In genomic region chr22:43885319-43885671, GRCh38 we compare ENCODE assay signal across 24 cellular contexts. TPM values are rescaled to one million over a fixed set of nuclear protein-coding genes. Genes with fewer than 3 reads are reported as not detected.
DNase-seq lines count a peak whose midpoint lies in the region; ATAC-seq and TF ChIP-seq lines count a peak whose summit lies in the region.
"Had no signal": no experiment of that assay in that cellular context is flagged by ENCODE, and none has a peak within 500 bp of the region (broad histone marks: within the 10 kb centered on the region; RNA-seq: fewer than 3 reads in every experiment).

No MANE protein-coding gene starts in this region.

- no peak overlapping the region for H3K27ac Mint-ChIP-seq in stimulated activated memory B cell treated with anti-CD40 and anti-IgM and Interleukin-4, amounts not matched to agents 10 μg/mL and 1 μg/mL and 100 μg/mL, for 72 hours
- H3K27ac Mint-ChIP-seq: activated B cell treated with CpG ODN at 0.5 μM for 24 hours; activated CD4-positive, alpha-beta T cell treated with anti-CD3 and anti-CD28 coated beads, Interleukin-2, amount 10 ng/mL, durations not matched to agents 7 days and 5 days; CD4-positive, alpha-beta memory T cell had no signal

- no peaks in the 10 kb centered on the region for H4K20me1 ChIP-seq in PC-9 (ENCODE audit: insufficient read depth)

- H3K9me3 ChIP-seq in PC-9 (ENCODE audit: insufficient read depth, low read depth), result no peaks in the 10 kb centered on the region
- H3K9me3 ChIP-seq in colonic mucosa, result no peaks in the 10 kb centered on the region
- H3K9me3 ChIP-seq: body of pancreas, Peyer's patch had no signal

- H3K36me3 ChIP-seq in PC-9 (ENCODE audit: low read depth) (no peaks in the 10 kb centered on the region), colonic mucosa (no peaks in the 10 kb centered on the region)
- H3K36me3 ChIP-seq: Peyer's patch had no signal

- TF ChIP-seq CTCF in PC-9 (conservative IDR thresholded peaks at IDR 0.05), result peak; percentile 53; the same call in 1 of the 2 replicates
- TF ChIP-seq CTCF in colonic mucosa (IDR thresholded peaks at IDR 0.05), result peak; percentile 20

- no peaks in the 10 kb centered on the region for H3K4me1 ChIP-seq in PC-9 (replicated peaks; ENCODE audit: insufficient read depth)
- H3K4me1 ChIP-seq in colonic mucosa, result no peaks in the 10 kb centered on the region
- H3K4me1 ChIP-seq: parathyroid adenoma, Peyer's patch had no signal

- peaks cover 35% of the 10 kb centered on the region for H3K27me3 ChIP-seq in PC-9 (ENCODE audit: insufficient read depth, low read depth)
- H3K27me3 ChIP-seq in colonic mucosa, result no peaks in the 10 kb centered on the region

- H3K27me3 Mint-ChIP-seq in stimulated activated memory B cell treated with anti-CD40 and anti-IgM and Interleukin-4, amounts not matched to agents 10 μg/mL and 1 μg/mL and 100 μg/mL, for 72 hours, result peaks cover 78% of the 10 kb centered on the region

- no peaks in the 10 kb centered on the region for H3K79me2 ChIP-seq in PC-9 (ENCODE audit: low read depth)
- H3K79me2 ChIP-seq: parathyroid adenoma had no signal

- no peaks in the 10 kb centered on the region for H3F3A ChIP-seq in PC-9 (ENCODE audit: insufficient read depth, low read depth)

- CTCF ChIA-PET in PC-9 (lab: Charles Lee), result interaction anchor here (0.6 to 0.7 kb wide), 2 partner anchors 35 to 61 kb away, joined by 4 to 5 read pairs; no protein-coding TSS in a partner anchor

- intact Hi-C loops in PC-9 (cut with micrococcal nuclease; ENCODE audit: unreplicated experiment), result loop anchor here (5.0 kb wide), 1 partner anchor 62 kb away; no protein-coding TSS in a partner anchor
- intact Hi-C loops in colonic mucosa (cut with DNase I), result no loop called here

- H3K36me3 Mint-ChIP-seq in stimulated activated memory B cell treated with anti-CD40 and anti-IgM and Interleukin-4, amounts not matched to agents 10 μg/mL and 1 μg/mL and 100 μg/mL, for 72 hours, result no peaks in the 10 kb centered on the region
- H3K36me3 Mint-ChIP-seq: CD4-positive, alpha-beta memory T cell had no signal

- POLR2A ChIA-PET in PC-9 (lab: Charles Lee; ENCODE audit: unreplicated experiment), result interaction anchor here (0.7 kb wide), 2 partner anchors 9 to 482 kb away, joined by 3 to 4 read pairs; no protein-coding TSS in a partner anchor

- H3K27ac ChIP-seq in PC-9, result no peak overlapping the region
- H3K27ac ChIP-seq in colonic mucosa, result no peak overlapping the region
- H3K27ac ChIP-seq: body of pancreas, parathyroid adenoma, Peyer's patch had no signal

- H3K9ac ChIP-seq in colonic mucosa (ENCODE audit: low read depth in 2 of 2, low read length in 2 of 2), result no peak overlapping the region
- H3K9ac ChIP-seq: parathyroid adenoma had no signal

- H3K9me3 Mint-ChIP-seq in stimulated activated memory B cell treated with anti-CD40 and anti-IgM and Interleukin-4, amounts not matched to agents 10 μg/mL and 1 μg/mL and 100 μg/mL, for 72 hours, result peaks cover 4% of the 10 kb centered on the region
- H3K9me3 Mint-ChIP-seq: activated B cell treated with CpG ODN at 0.5 μM for 24 hours; activated CD4-positive, alpha-beta T cell treated with anti-CD3 and anti-CD28 coated beads, Interleukin-2, amount 10 ng/mL, durations not matched to agents 7 days and 5 days had no signal

- no peaks in the 10 kb centered on the region for H3K9me2 ChIP-seq in PC-9 (ENCODE audit: insufficient read depth)

- no peak for ATAC-seq in stimulated activated memory B cell treated with anti-CD40 and anti-IgM and Interleukin-4, amounts not matched to agents 10 μg/mL and 1 μg/mL and 100 μg/mL, for 72 hours
- no peak for ATAC-seq in GM19328 (IDR thresholded peaks at IDR 0.05; ENCODE audit: unreplicated experiment)
- ATAC-seq in HG02759 (IDR thresholded peaks at IDR 0.05; ENCODE audit: unreplicated experiment), result no peak
- ATAC-seq: stimulated activated naive CD8-positive, alpha-beta T cell treated with anti-CD3 and anti-CD28 coated beads, Interleukin-15, Interleukin-2, amounts not matched to agents 100 U/mL and 50 U/mL, for 24 hours had no signal

- peak; percentile 14 for DNase-seq in activated effector memory CD4-positive, alpha-beta T cell treated with anti-CD3 and anti-CD28 coated beads, Interleukin-2, amount 50 U/mL, for 16 hours
- DNase-seq in activated effector memory CD4-positive, alpha-beta T cell treated with Interleukin-2 at 50 U/mL for 16 hours, result no peak
- no peak for DNase-seq in PC-9
- no peak for DNase-seq in colonic mucosa
- DNase-seq in NCI-H1694 (lab: John Stamatoyannopoulos, UW), result no peak
- DNase-seq: GOT3, NCI-H226, SIG-M5 had no signal

- no peak overlapping the region for H3K4me2 ChIP-seq in PC-9
- H3K4me2 ChIP-seq: smooth muscle cell had no signal

- no TSS peak for BruUV-seq in PC-9 (replicated peaks; lab: Mats Ljungman, UMichigan)

- H2AFZ ChIP-seq in PC-9, result no peak overlapping the region
- H2AFZ ChIP-seq: parathyroid adenoma had no signal

- peak overlapping the region; percentile 18 for H3K4me3 Mint-ChIP-seq in stimulated activated memory B cell treated with anti-CD40 and anti-IgM and Interleukin-4, amounts not matched to agents 10 μg/mL and 1 μg/mL and 100 μg/mL, for 72 hours
- H3K4me3 Mint-ChIP-seq: activated B cell treated with CpG ODN at 0.5 μM for 24 hours; activated CD4-positive, alpha-beta T cell treated with anti-CD3 and anti-CD28 coated beads, Interleukin-2, amount 10 ng/mL, durations not matched to agents 7 days and 5 days; CD4-positive, alpha-beta memory T cell had no signal

- H3K4me3 ChIP-seq in PC-9 (no peak overlapping the region), colonic mucosa (no peak overlapping the region)
- H3K4me3 ChIP-seq: body of pancreas, Peyer's patch, smooth muscle cell had no signal

- peaks cover 30% of the 10 kb centered on the region for H3K4me1 Mint-ChIP-seq in stimulated activated memory B cell treated with anti-CD40 and anti-IgM and Interleukin-4, amounts not matched to agents 10 μg/mL and 1 μg/mL and 100 μg/mL, for 72 hours

RNA-seq across cellular contexts. Expression of gene PNPLA5, which starts 6.5 kb away (rescaled TPM):
- not detected in 2 replicates for total RNA-seq in PC-9 (2021)
- total RNA-seq in colonic mucosa, result not detected
- total RNA-seq: activated B cell treated with CpG ODN at 0.5 μM for 24 hours; activated CD4-positive, alpha-beta T cell treated with anti-CD3 and anti-CD28 coated beads, Interleukin-2, amount 10 ng/mL, durations not matched to agents 7 days and 5 days; body of pancreas; CD4-positive, alpha-beta memory T cell; Daoy; HT1080; left lobe of liver; MCF 10A; Peyer's patch; smooth muscle cell; ureter had no signal

RNA-seq across cellular contexts. Expression of gene SULT4A1, which starts 23.0 kb away (rescaled TPM):
- total RNA-seq in PC-9 (2021) (3.2 and 3.4 TPM in 2 replicates), colonic mucosa (under 1 TPM; 0.10 to 0.82 TPM)
- total RNA-seq: activated B cell treated with CpG ODN at 0.5 μM for 24 hours; activated CD4-positive, alpha-beta T cell treated with anti-CD3 and anti-CD28 coated beads, Interleukin-2, amount 10 ng/mL, durations not matched to agents 7 days and 5 days; CD4-positive, alpha-beta memory T cell; left lobe of liver; MCF 10A had no signal

RNA-seq across cellular contexts. Expression of gene PNPLA3, which starts 38.3 kb away (rescaled TPM):
- total RNA-seq in PC-9 (2021) (22.2 and 26.8 TPM in 2 replicates), colonic mucosa (1 to 10 TPM in 1 of 2 donors, under 1 TPM in 1; 0.15 to 1.6 TPM)
- total RNA-seq: activated CD4-positive, alpha-beta T cell treated with anti-CD3 and anti-CD28 coated beads, Interleukin-2, amount 10 ng/mL, durations not matched to agents 7 days and 5 days; CD4-positive, alpha-beta memory T cell had no signal
